In genomic region chr9:85079374-85079773, GRCh38 we compare ENCODE assay signal across 21 cellular contexts.
"Had no signal": no experiment of that assay in that cellular context is flagged by ENCODE, and none has a peak within 500 bp of the region (broad histone marks: within the 10 kb centered on the region; RNA-seq: fewer than 3 reads in every experiment).

No MANE protein-coding gene starts in this region.

- DNase-seq: activated CD4-positive, alpha-beta T cell treated with anti-CD3 and anti-CD28 coated beads for 1 hour; activated T-cell treated with anti-CD3 and anti-CD28 coated beads, Interleukin-2, amount 50 U/mL, for 24 hours; adrenal gland; brain microvascular endothelial cell; central memory CD4-positive, alpha-beta T cell; effector memory CD4-positive, alpha-beta T cell; hippocampal formation; left cardiac atrium; nephron progenitor cell; pancreas; right cardiac atrium; stimulated activated CD4-positive, alpha-beta T cell treated with anti-CD3 and anti-CD28 coated beads, Interleukin-4, amount 100 ng/mL, for 4 hours; tibial artery had no signal

- H3K27me3 ChIP-seq: adrenal gland, ascending aorta, brain microvascular endothelial cell, esophagus muscularis mucosa, pancreas, tibial artery had no signal

- H3K9me3 ChIP-seq: adrenal gland, ascending aorta, esophagus muscularis mucosa, pancreas, tibial artery had no signal

- H3K36me3 ChIP-seq: adrenal gland, ascending aorta, brain microvascular endothelial cell, esophagus muscularis mucosa, pancreas, tibial artery had no signal

- ATAC-seq: activated naive CD4-positive, alpha-beta T cell treated with anti-CD3 and anti-CD28 coated beads, Interleukin-2, amount 50 U/mL, for 72 hours; activated T-helper 17 cell treated with anti-CD3 and anti-CD28 coated beads, Interleukin-2, amount 50 U/mL, for 72 hours; left cardiac atrium; pancreas; right cardiac atrium had no signal

- FAIRE-seq: endothelial cell of umbilical vein, frontal cortex, islet of Langerhans, pancreas had no signal

- H3K27ac ChIP-seq: adrenal gland, ascending aorta, brain microvascular endothelial cell, esophagus muscularis mucosa, pancreas, tibial artery, VCaP had no signal

- H3K4me3 ChIP-seq: adrenal gland, ascending aorta, esophagus muscularis mucosa, pancreas, tibial artery had no signal

- H3K4me1 ChIP-seq: adrenal gland, ascending aorta, esophagus muscularis mucosa, pancreas, tibial artery had no signal
